In genomic region chr18:22734103-22734661, GRCh38 we compare ENCODE assay signal across 30 cellular contexts.
"Had no signal": no experiment of that assay in that cellular context is flagged by ENCODE, and none has a peak within 500 bp of the region (broad histone marks: within the 10 kb centered on the region; RNA-seq: fewer than 3 reads in every experiment).

No MANE protein-coding gene starts in this region.

- H3K9me3 ChIP-seq: gastrocnemius medialis had no signal

- H3K27me3 ChIP-seq: brain microvascular endothelial cell, gastrocnemius medialis had no signal

- FAIRE-seq: astrocyte, bronchial epithelial cell, colon had no signal

- ATAC-seq: activated CD4-positive, alpha-beta T cell treated with anti-CD3 and anti-CD28 coated beads for 36 hours; activated CD8-positive, alpha-beta memory T cell treated with anti-CD3 and anti-CD28 coated beads, Interleukin-2, amount 10 ng/mL, durations not matched to agents 7 days and 5 days; activated CD8-positive, alpha-beta T cell treated with anti-CD3 and anti-CD28 coated beads, Interleukin-2, amount 10 ng/mL, durations not matched to agents 7 days and 5 days; activated naive CD4-positive, alpha-beta T cell treated with anti-CD3 and anti-CD28 coated beads, Interleukin-2, amount 50 U/mL, for 72 hours; activated T-cell treated with anti-CD3 and anti-CD28 coated beads, Interleukin-2, amount 50 U/mL, for 72 hours; esophagus mucosa; foreskin keratinocyte; T-helper 17 cell had no signal

- H3K4me1 ChIP-seq: foreskin keratinocyte, gastrocnemius medialis had no signal

- H3K36me3 ChIP-seq: brain microvascular endothelial cell, gastrocnemius medialis had no signal

- H3K4me3 ChIP-seq: gastrocnemius medialis had no signal

- DNase-seq: activated CD4-positive, alpha-beta memory T cell treated with anti-CD3 and anti-CD28 coated beads for 36 hours; activated CD4-positive, alpha-beta T cell treated with anti-CD3 and anti-CD28 coated beads for 36 hours; activated CD4-positive, alpha-beta T cell treated with anti-CD3 and anti-CD28 coated beads, Interleukin-2, amount 10 ng/mL, durations not matched to agents 24 days and 14 days; activated CD4-positive, CD25-positive, alpha-beta regulatory T cell; activated CD4-positive, CD25-positive, alpha-beta regulatory T cell treated with anti-CD3 and anti-CD28 coated beads, Interleukin-2, amount 50 U/mL, for 72 hours; activated CD8-positive, alpha-beta memory T cell treated with anti-CD3 and anti-CD28 coated beads, Interleukin-2, amount 10 ng/mL, durations not matched to agents 7 days and 5 days; activated CD8-positive, alpha-beta memory T cell treated with anti-CD3 and anti-CD28 coated beads, Interleukin-2, amount 50 U/mL, for 4 hours; activated CD8-positive, alpha-beta T cell treated with anti-CD3 and anti-CD28 coated beads, Interleukin-2, amount 10 ng/mL, durations not matched to agents 7 days and 5 days; activated gamma-delta T cell; activated naive CD4-positive, alpha-beta T cell; activated naive CD4-positive, alpha-beta T cell treated with anti-CD3 and anti-CD28 coated beads, Interleukin-2, amount 10 ng/mL, durations not matched to agents 7 days and 5 days; activated naive CD8-positive, alpha-beta T cell treated with anti-CD3 and anti-CD28 coated beads, Interleukin-2, amount 10 ng/mL, durations not matched to agents 7 days and 5 days; activated T-cell treated with anti-CD3 and anti-CD28 coated beads, Interleukin-2, amount 50 U/mL, for 24 hours; activated T-cell treated with anti-CD3 and anti-CD28 coated beads, Interleukin-2, amount 50 U/mL, for 72 hours; anterior cingulate cortex; cortex of kidney; dermis blood vessel endothelial cell; effector CD4-positive, alpha-beta T cell; foreskin keratinocyte; glutamatergic neuron; T-helper 1 cell; T-helper 17 cell; T1000 had no signal

- H3K27ac ChIP-seq: brain microvascular endothelial cell, foreskin keratinocyte, gastrocnemius medialis had no signal
